18 cellular contexts compared by ENCODE assay signal in the genomic region with DNA sequence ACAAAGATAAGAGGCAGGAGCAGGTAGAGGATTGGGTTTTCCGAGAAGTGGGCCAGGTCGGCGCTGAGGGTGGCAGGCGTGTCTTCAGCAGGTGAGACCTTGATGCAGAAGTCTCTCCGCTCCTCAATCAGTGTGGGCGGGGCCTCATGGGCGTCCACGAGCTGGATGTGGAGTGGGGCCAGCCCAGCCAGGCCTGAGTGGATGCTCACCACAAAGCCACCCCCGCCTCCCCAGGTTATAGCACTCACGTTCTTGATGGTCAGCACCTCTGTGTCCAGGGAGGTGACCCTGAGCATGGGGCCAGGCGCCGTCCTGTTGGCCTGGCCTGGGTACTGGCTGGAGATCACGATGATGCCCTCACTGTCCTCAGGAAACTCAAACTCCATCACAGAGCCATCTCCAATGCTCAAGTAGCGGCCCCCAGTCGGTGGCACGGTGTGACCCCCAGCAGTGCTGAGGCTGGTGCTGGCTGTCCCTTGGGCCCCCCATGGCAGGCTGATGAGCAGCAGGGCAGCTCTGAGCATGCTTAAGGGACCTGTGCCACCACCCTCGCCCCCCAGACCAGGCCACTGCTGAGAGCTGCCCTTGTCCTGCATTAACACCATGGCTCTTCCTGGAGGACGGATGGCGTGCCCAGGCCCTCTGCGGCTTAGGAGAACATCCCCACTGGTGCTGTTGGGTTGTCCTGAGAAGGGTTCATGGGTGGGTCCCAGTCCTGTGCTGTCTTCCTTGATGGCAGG. TPM values are rescaled to one million over a fixed set of nuclear protein-coding genes. Genes with fewer than 3 reads are reported as not detected.
DNase-seq lines count a peak whose midpoint lies in the region; ATAC-seq and TF ChIP-seq lines count a peak whose summit lies in the region.
"Had no signal": no experiment of that assay in that cellular context is flagged by ENCODE, and none has a peak within 500 bp of the region (broad histone marks: within the 10 kb centered on the region; RNA-seq: fewer than 3 reads in every experiment).

No MANE protein-coding gene starts in this region.

- no peak for TF ChIP-seq RAD21 in SK-N-SH (IDR thresholded peaks at IDR 0.05; ENCODE audit: low read length)

- DNase-seq in SK-N-SH: no peak
- no peak for DNase-seq in central memory CD8-positive, alpha-beta T cell (ENCODE audit: low spot score in 2 of 2)
- DNase-seq in neural progenitor cell (ENCODE audit: low spot score): no peak
- DNase-seq in lower leg skin (ENCODE audit: low spot score in 2 of 2): no peak
- no peak for DNase-seq in effector memory CD4-positive, alpha-beta T cell
- no peak for DNase-seq in NCI-H524 (lab: John Stamatoyannopoulos, UW)
- DNase-seq: activated naive CD4-positive, alpha-beta T cell treated with anti-CD3 and anti-CD28 coated beads, Interleukin-2, amount 50 U/mL, for 16 hours; cerebellar nuclear complex; hippocampal formation; left lung; NCI-H2029 treated with DMSO at 0.1 percent for 48 hours; NCI-H526 treated with DMSO at 0.1 percent for 48 hours; stimulated activated CD4-positive, alpha-beta T cell treated with anti-CD3 and anti-CD28 coated beads, Interleukin-1b, Interleukin-23, amount 100 ng/mL, for 48 hours; stimulated activated CD8-positive, alpha-beta memory T cell treated with anti-CD3 and anti-CD28 coated beads, Interleukin-4, amount 100 ng/mL, for 48 hours; T1000; upper lobe of left lung had no signal

- peaks cover 0 to 17% of the 10 kb centered on the region in 2 experiments; a peak in 1 of 4 replicates for H3K4me1 ChIP-seq in SK-N-SH (ENCODE audit: control insufficient read depth in 1 of 2, insufficient read depth in 2 of 2, low read depth in 1 of 2, low read length in 1 of 2)
- peaks cover 39% of the 10 kb centered on the region for H3K4me1 ChIP-seq in OCI-LY1 (ENCODE audit: insufficient read depth, low read length, severe bottlenecking)
- no peaks in the 10 kb centered on the region for H3K4me1 ChIP-seq in neural progenitor cell
- H3K4me1 ChIP-seq in effector memory CD4-positive, alpha-beta T cell (ENCODE audit: control insufficient read depth, insufficient read depth, low read length, poor library complexity, severe bottlenecking): peaks cover 10% of the 10 kb centered on the region

- H3K9ac ChIP-seq in SK-N-SH (no peak overlapping the region), OCI-LY1 (ENCODE audit: low read length) (no peak overlapping the region; the same call in 1 of the 2 replicates), neural progenitor cell (no peak overlapping the region)

- peaks cover 14% of the 10 kb centered on the region for H3K36me3 Mint-ChIP-seq in central memory CD8-positive, alpha-beta T cell (ENCODE audit: insufficient read depth)
- peaks cover 4% of the 10 kb centered on the region for H3K36me3 Mint-ChIP-seq in neural progenitor cell

- peak overlapping the region; percentile 87 for H3K4me3 Mint-ChIP-seq in central memory CD8-positive, alpha-beta T cell
- H3K4me3 Mint-ChIP-seq in neural progenitor cell: peak overlapping the region; percentile 55

- no peaks in the 10 kb centered on the region for H4K20me1 ChIP-seq in SK-N-SH (ENCODE audit: insufficient read depth)
- no peaks in the 10 kb centered on the region for H4K20me1 ChIP-seq in OCI-LY1 (ENCODE audit: insufficient read depth, low read length)
- H4K20me1 ChIP-seq in neural progenitor cell (ENCODE audit: low read depth): no peaks in the 10 kb centered on the region

- no peak for ATAC-seq in SK-N-SH treated with all-trans-retinoic acid at 6 μM for 48 hours
- ATAC-seq in central memory CD8-positive, alpha-beta T cell (replicated peaks; ENCODE audit: extremely low read depth, poor library complexity, severe bottlenecking): no peak
- ATAC-seq: left lung had no signal

- H3K4me1 Mint-ChIP-seq in central memory CD8-positive, alpha-beta T cell: peaks cover 18% of the 10 kb centered on the region
- peaks cover 3% of the 10 kb centered on the region for H3K4me1 Mint-ChIP-seq in neural progenitor cell

- H3K9me3 ChIP-seq in SK-N-SH: no peaks in the 10 kb centered on the region
- H3K9me3 ChIP-seq in OCI-LY1 (ENCODE audit: low read length): no peaks in the 10 kb centered on the region
- no peaks in the 10 kb centered on the region for H3K9me3 ChIP-seq in neural progenitor cell (ENCODE audit: low read depth)
- H3K9me3 ChIP-seq in effector memory CD4-positive, alpha-beta T cell (ENCODE audit: control insufficient read depth, low read length): no peaks in the 10 kb centered on the region
- H3K9me3 ChIP-seq: left lung, upper lobe of left lung had no signal

- peaks cover 0 to 14% of the 10 kb centered on the region in 2 experiments for H3K36me3 ChIP-seq in SK-N-SH (replicated peaks in 1 of 2; ENCODE audit: control insufficient read depth in 1 of 2, insufficient read depth in 2 of 2, low read length in 1 of 2)
- peaks cover 20% of the 10 kb centered on the region for H3K36me3 ChIP-seq in OCI-LY1 (ENCODE audit: insufficient read depth, low read length)
- no peaks in the 10 kb centered on the region for H3K36me3 ChIP-seq in neural progenitor cell
- H3K36me3 ChIP-seq in effector memory CD4-positive, alpha-beta T cell (ENCODE audit: control insufficient read depth, insufficient read depth, low read length): no peaks in the 10 kb centered on the region

- no peaks in the 10 kb centered on the region for H3K27me3 Mint-ChIP-seq in central memory CD8-positive, alpha-beta T cell
- H3K27me3 Mint-ChIP-seq in neural progenitor cell (ENCODE audit: insufficient read depth, low read depth): peaks cover 9% of the 10 kb centered on the region

- H3K4me2 ChIP-seq in SK-N-SH (peak overlapping the region; percentile 74; the same call in 1 of the 2 replicates), OCI-LY1 (ENCODE audit: low read length) (peak overlapping the region; percentile 99; the same call in 1 of the 2 replicates), neural progenitor cell (no peak overlapping the region)

- peaks cover 19% of the 10 kb centered on the region; the same call in 1 of the 2 replicates for H3K79me2 ChIP-seq in SK-N-SH (ENCODE audit: insufficient read depth)
- H3K79me2 ChIP-seq in OCI-LY1 (ENCODE audit: insufficient read depth, low read length): no peaks in the 10 kb centered on the region
- no peaks in the 10 kb centered on the region for H3K79me2 ChIP-seq in neural progenitor cell (ENCODE audit: low read depth)

- no peak for TF ChIP-seq POLR2A in lower leg skin (IDR thresholded peaks at IDR 0.05)

- POLR2A ChIA-PET in SK-N-SH (lab: Yijun Ruan, JAX): interaction anchor here (1.1 kb wide), 1 partner anchor 91 kb away, joined by 4 read pairs; no protein-coding TSS in a partner anchor

- CTCF ChIA-PET in SK-N-SH (lab: Yijun Ruan, JAX): interaction anchor here (0.9 to 1.2 kb wide), 3 partner anchors 11 to 960 kb away, joined by 3 to 4 read pairs (median 4); no protein-coding TSS in a partner anchor

- H3K27me3 ChIP-seq in SK-N-SH (ENCODE audit: insufficient read depth): 0 out of 2 replicates have a peak, but pooled peaks cover 10% of the 10 kb centered on the region
- H3K27me3 ChIP-seq in OCI-LY1 (ENCODE audit: insufficient read depth, low read length): no peaks in the 10 kb centered on the region
- peaks cover 11% of the 10 kb centered on the region for H3K27me3 ChIP-seq in neural progenitor cell
- H3K27me3 ChIP-seq in effector memory CD4-positive, alpha-beta T cell (replicated peaks; ENCODE audit: control insufficient read depth, insufficient read depth, low read length, poor library complexity, severe bottlenecking): no peaks in the 10 kb centered on the region
- H3K27me3 ChIP-seq: left lung, upper lobe of left lung had no signal

- TF ChIP-seq EP300 in SK-N-SH (IDR thresholded peaks at IDR 0.05; ENCODE audit: borderline replicate concordance in 1 of 2, low read depth in 1 of 2, low read length in 1 of 2): no peak

- TF ChIP-seq CTCF in SK-N-SH (IDR thresholded peaks at IDR 0.05): no peak
- no peak for TF ChIP-seq CTCF in OCI-LY1 (IDR thresholded peaks at IDR 0.05; ENCODE audit: low read length)
- no peak for TF ChIP-seq CTCF in neural progenitor cell (IDR thresholded peaks at IDR 0.05)
- no peak for TF ChIP-seq CTCF in lower leg skin (IDR thresholded peaks at IDR 0.05)

- no peaks in the 10 kb centered on the region for H3K9me3 Mint-ChIP-seq in central memory CD8-positive, alpha-beta T cell
- peaks cover 18% of the 10 kb centered on the region for H3K9me3 Mint-ChIP-seq in neural progenitor cell

- peaks cover 2% of the 10 kb centered on the region for H3F3A ChIP-seq in SK-N-SH (replicated peaks; ENCODE audit: insufficient read depth)
- H3F3A ChIP-seq in OCI-LY1 (ENCODE audit: insufficient read depth, low read length): no peaks in the 10 kb centered on the region
- H3F3A ChIP-seq in neural progenitor cell (ENCODE audit: low read depth): peaks cover 9% of the 10 kb centered on the region

- no peaks in the 10 kb centered on the region for H3K9me2 ChIP-seq in SK-N-SH
- no peaks in the 10 kb centered on the region for H3K9me2 ChIP-seq in OCI-LY1 (ENCODE audit: low read depth, low read length)

- no peak overlapping the region for H3K27ac Mint-ChIP-seq in central memory CD8-positive, alpha-beta T cell (ENCODE audit: low read depth)
- no peak overlapping the region for H3K27ac Mint-ChIP-seq in neural progenitor cell

- H2AFZ ChIP-seq in SK-N-SH (ENCODE audit: low read depth) (no peak overlapping the region), OCI-LY1 (ENCODE audit: low read length) (no peak overlapping the region), neural progenitor cell (replicated peaks) (no peak overlapping the region)

- no peak overlapping the region for H3K27ac ChIP-seq in SK-N-SH (ENCODE audit: low read depth in 2 of 2, low read length in 1 of 2)
- H3K27ac ChIP-seq in OCI-LY1 (ENCODE audit: low read depth, low read length, poor library complexity, severe bottlenecking): peak overlapping the region; percentile 8
- no peak overlapping the region for H3K27ac ChIP-seq in neural progenitor cell
- no peak overlapping the region for H3K27ac ChIP-seq in effector memory CD4-positive, alpha-beta T cell (ENCODE audit: insufficient read depth, low read length, poor library complexity, severe bottlenecking)
- H3K27ac ChIP-seq: left lung had no signal

- no peak overlapping the region for H3K4me3 ChIP-seq in SK-N-SH (ENCODE audit: low read depth in 2 of 2, low read length in 1 of 2)
- peak overlapping the region; percentile 87 for H3K4me3 ChIP-seq in OCI-LY1 (ENCODE audit: low read depth, low read length, poor library complexity, severe bottlenecking)
- no peak overlapping the region for H3K4me3 ChIP-seq in neural progenitor cell
- no peak overlapping the region for H3K4me3 ChIP-seq in lower leg skin (ENCODE audit: low read depth, poor library complexity, severe bottlenecking)
- H3K4me3 ChIP-seq in effector memory CD4-positive, alpha-beta T cell (ENCODE audit: insufficient read depth, low read depth, low read length, poor library complexity, severe bottlenecking): no peak overlapping the region

- WGBS in SK-N-SH (ENCODE audit: low lambda C conversion rate): 56% methylated on average over 15 of the region's 20 CpGs
- 83 to 86% methylated on average over 4 to 20 of the region's 20 CpGs for WGBS in lower leg skin, 2 donors

- intact Hi-C loops in lower leg skin (cut with DNase I; ENCODE audit: low total_unique reads): no loop called here

RNA-seq across cellular contexts. Expression of a gene that starts 1.9 kb away (rescaled TPM):
- 28.4 and 29.7 TPM in 2 replicates for polyA plus RNA-seq in SK-N-SH (2012; rRNA removed)
- polyA plus RNA-seq in SK-N-SH (2012; cell fraction: cytosol; rRNA removed): 11.5 and 21.2 TPM in 2 replicates
- 18.8 and 19.4 TPM in 2 replicates for polyA plus RNA-seq in SK-N-SH (2012; cell fraction: nucleus; rRNA removed)
- 3.5 and 5.7 TPM in 2 replicates for total RNA-seq in neural progenitor cell (ENCODE audit: low replicate concordance)
- 10 to 100 TPM; 53.4 to 67.3 (median 57.4) TPM for total RNA-seq in lower leg skin

RNA-seq across cellular contexts. Expression of a gene that starts 2.1 kb away (rescaled TPM):
- polyA plus RNA-seq in SK-N-SH (2012; rRNA removed): 27.4 and 27.8 TPM in 2 replicates
- polyA plus RNA-seq in SK-N-SH (2012; cell fraction: cytosol; rRNA removed): 14.0 and 22.7 TPM in 2 replicates
- 15.0 and 21.3 TPM in 2 replicates for polyA plus RNA-seq in SK-N-SH (2012; cell fraction: nucleus; rRNA removed)
- 12.1 and 31.1 TPM in 2 replicates for total RNA-seq in neural progenitor cell (ENCODE audit: low replicate concordance)
- 10 to 100 TPM; 33.7 to 57.0 (median 50.7) TPM for total RNA-seq in lower leg skin

RNA-seq across cellular contexts. Expression of a gene that starts 9.4 kb away (rescaled TPM):
- 29.3 and 37.2 TPM in 2 replicates for polyA plus RNA-seq in SK-N-SH (2012; rRNA removed)
- 16.9 and 28.0 TPM in 2 replicates for polyA plus RNA-seq in SK-N-SH (2012; cell fraction: cytosol; rRNA removed)
- 9.8 and 16.3 TPM in 2 replicates for polyA plus RNA-seq in SK-N-SH (2012; cell fraction: nucleus; rRNA removed)
- total RNA-seq in neural progenitor cell (ENCODE audit: low replicate concordance): 7.6 and 33.3 TPM in 2 replicates
- 10 to 100 TPM; 22.9 to 50.0 (median 28.5) TPM for total RNA-seq in lower leg skin

RNA-seq across cellular contexts. Expression of a gene that starts 27.5 kb away (rescaled TPM):
- 36.7 and 42.1 TPM in 2 replicates for polyA plus RNA-seq in SK-N-SH (2012; rRNA removed)
- polyA plus RNA-seq in SK-N-SH (2012; cell fraction: cytosol; rRNA removed): 17.2 and 28.6 TPM in 2 replicates
- 81.3 and 93.7 TPM in 2 replicates for polyA plus RNA-seq in SK-N-SH (2012; cell fraction: nucleus; rRNA removed)
- 4.5 and 16.8 TPM in 2 replicates for total RNA-seq in neural progenitor cell (ENCODE audit: low replicate concordance)
- total RNA-seq in lower leg skin: 10 to 100 TPM; 42.5 to 61.7 (median 47.2) TPM

RNA-seq across cellular contexts. Expression of a gene that starts 30.4 kb away (rescaled TPM):
- polyA plus RNA-seq in SK-N-SH (2012; rRNA removed): 28.3 and 33.2 TPM in 2 replicates
- polyA plus RNA-seq in SK-N-SH (2012; cell fraction: cytosol; rRNA removed): 7.5 and 12.2 TPM in 2 replicates
- 197 and 217 TPM in 2 replicates for polyA plus RNA-seq in SK-N-SH (2012; cell fraction: nucleus; rRNA removed)
- 4.3 and 9.6 TPM in 2 replicates for total RNA-seq in neural progenitor cell (ENCODE audit: low replicate concordance)
- total RNA-seq in lower leg skin: 10 to 100 TPM; 10.2 to 30.2 (median 13.5) TPM
